Comparison of ENCODE assay signal across 9 cellular contexts in the genomic region with DNA sequence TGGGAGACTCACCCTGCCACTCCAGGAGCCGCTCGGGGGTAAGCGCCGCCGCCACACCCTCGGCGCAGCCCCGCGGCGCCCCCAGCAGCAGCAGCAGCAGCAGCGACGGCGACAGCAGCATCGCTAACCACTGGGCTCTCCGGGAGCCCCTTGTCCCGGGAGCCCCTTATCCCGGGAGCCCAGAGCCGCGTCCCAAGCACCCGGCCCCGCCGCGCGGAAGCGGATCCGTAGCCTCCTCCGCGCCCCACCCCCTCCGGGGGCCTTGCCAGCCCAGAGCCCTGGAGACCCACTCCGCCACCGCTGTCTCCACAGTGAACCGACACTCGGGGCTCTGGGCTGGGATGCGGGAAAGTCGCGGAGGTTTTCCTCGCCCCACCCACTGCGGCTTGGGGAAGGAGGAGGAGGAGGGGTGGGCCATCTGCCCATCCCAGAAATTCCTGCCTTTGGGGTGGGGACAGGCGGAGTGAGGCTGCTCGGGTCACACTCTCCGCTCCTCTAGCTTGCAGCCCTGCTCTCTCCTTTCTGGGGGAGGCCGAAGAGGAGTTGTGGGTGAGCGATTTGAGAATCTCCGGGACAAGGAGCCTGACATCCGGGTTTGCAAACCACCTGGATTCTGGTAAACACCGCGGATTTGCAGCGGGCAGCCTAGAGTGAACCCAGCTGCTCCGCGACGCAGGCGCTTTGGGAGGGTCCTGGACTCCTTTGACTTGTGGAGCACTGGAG. TPM values are rescaled to one million over a fixed set of nuclear protein-coding genes. Genes with fewer than 3 reads are reported as not detected.
DNase-seq lines count a peak whose midpoint lies in the region; ATAC-seq and TF ChIP-seq lines count a peak whose summit lies in the region.
"Had no signal": no experiment of that assay in that cellular context is flagged by ENCODE, and none has a peak within 500 bp of the region (broad histone marks: within the 10 kb centered on the region; RNA-seq: fewer than 3 reads in every experiment).

A gene (minus strand): TSS at position 333 of the 723 bp plus-strand sequence. CDS start 212 bp downstream, at position 121.

- H3K9me3 Mint-ChIP-seq in activated CD4-positive, alpha-beta T cell treated with anti-CD3 and anti-CD28 coated beads for 36 hours (ENCODE audit: low read depth), result no peaks in the 10 kb centered on the region

- peaks cover 46% of the 10 kb centered on the region for H3K27me3 Mint-ChIP-seq in activated CD4-positive, alpha-beta T cell treated with anti-CD3 and anti-CD28 coated beads for 36 hours

- peak; percentile 10 for TF ChIP-seq POLR2A in prostate gland (IDR thresholded peaks at IDR 0.05)

- 3% methylated on average over 52 of the region's 52 CpGs for WGBS in right cardiac atrium
- WGBS in prostate gland, result 1% methylated on average over 51 of the region's 52 CpGs

- POLR2A ChIA-PET in activated CD4-positive, alpha-beta T cell treated with anti-CD3 and anti-CD28 coated beads for 36 hours (lab: Charles Lee), result no interaction called here

- H3K4me1 ChIP-seq in ascending aorta, result peaks cover 0 to 19% of the 10 kb centered on the region in 2 donors
- H3K4me1 ChIP-seq in right cardiac atrium (ENCODE audit: control insufficient read depth, insufficient read depth, low read length), result peaks cover 2% of the 10 kb centered on the region
- H3K4me1 ChIP-seq in prostate gland (replicated peaks), result no peaks in the 10 kb centered on the region

- H3K4me1 Mint-ChIP-seq in activated CD4-positive, alpha-beta T cell treated with anti-CD3 and anti-CD28 coated beads for 36 hours, result no peaks in the 10 kb centered on the region

- peak within 1 kb of the TSS; percentile 65 for H3K27ac ChIP-seq in ascending aorta
- peak within 1 kb of the TSS; percentile 10 for H3K27ac ChIP-seq in right cardiac atrium (ENCODE audit: low read length)
- peak within 1 kb of the TSS in 1 of 2 donors; percentile 55 for H3K27ac ChIP-seq in prostate gland

- H3K36me3 Mint-ChIP-seq in activated CD4-positive, alpha-beta T cell treated with anti-CD3 and anti-CD28 coated beads for 36 hours (ENCODE audit: low read depth), result no peaks in the 10 kb centered on the region

- TF ChIP-seq CTCF in ascending aorta (IDR thresholded peaks at IDR 0.05) (no peak), prostate gland (IDR thresholded peaks at IDR 0.05) (no peak)

- H3K27ac Mint-ChIP-seq in activated CD4-positive, alpha-beta T cell treated with anti-CD3 and anti-CD28 coated beads for 36 hours, result no peak within 1 kb of the TSS

- peak within 1 kb of the TSS; percentile 66 to 90 for H3K4me3 ChIP-seq in ascending aorta
- peak within 1 kb of the TSS; percentile 85 for H3K4me3 ChIP-seq in right cardiac atrium (ENCODE audit: low read length)
- H3K4me3 ChIP-seq in prostate gland, result peak within 1 kb of the TSS; percentile 53 to 54

- no peaks in the 10 kb centered on the region for H3K36me3 ChIP-seq in ascending aorta
- H3K36me3 ChIP-seq in prostate gland, result no peaks in the 10 kb centered on the region

- H3K27me3 ChIP-seq in ascending aorta, result no peaks in the 10 kb centered on the region
- H3K27me3 ChIP-seq in right cardiac atrium (ENCODE audit: control insufficient read depth, insufficient read depth), result no peaks in the 10 kb centered on the region
- no peaks in the 10 kb centered on the region for H3K27me3 ChIP-seq in prostate gland (replicated peaks; ENCODE audit: insufficient read depth)

- peak within 1 kb of the TSS; percentile 59 for H3K4me3 Mint-ChIP-seq in activated CD4-positive, alpha-beta T cell treated with anti-CD3 and anti-CD28 coated beads for 36 hours

- H3K9me3 ChIP-seq in ascending aorta (no peaks in the 10 kb centered on the region), right cardiac atrium (ENCODE audit: control insufficient read depth, low read length) (no peaks in the 10 kb centered on the region), prostate gland (no peaks in the 10 kb centered on the region)

- peak; percentile 34 for DNase-seq in activated CD4-positive, alpha-beta T cell treated with anti-CD3 and anti-CD28 coated beads for 36 hours
- no peak for DNase-seq in activated CD4-positive, alpha-beta T cell treated with anti-CD3 and anti-CD28 coated beads for 4 hours
- peak in 1 of 2 donors; percentile 78 for DNase-seq in ascending aorta (ENCODE audit: low spot score in 2 of 2)
- DNase-seq in right cardiac atrium, result peak; percentile 65 to 88 (median 88)
- peak; percentile 28 for DNase-seq in prostate gland (ENCODE audit: low spot score)
- no peak for DNase-seq in DMS79 (lab: John Stamatoyannopoulos, UW)
- DNase-seq in amniotic stem cell (lab: John Stamatoyannopoulos, UW), result no peak

- intact Hi-C loops in activated CD4-positive, alpha-beta T cell treated with anti-CD3 and anti-CD28 coated beads for 36 hours (cut with DNase I, micrococcal nuclease), result no loop called here
- intact Hi-C loops in ascending aorta (cut with DNase I), result no loop called here
- intact Hi-C loops in right cardiac atrium (cut with DNase I), result no loop called here
- intact Hi-C loops in prostate gland (cut with DNase I), result no loop called here

- peak; percentile 58 for ATAC-seq in activated CD4-positive, alpha-beta T cell treated with anti-CD3 and anti-CD28 coated beads for 36 hours
- peak; percentile 81 to 85 for ATAC-seq in right cardiac atrium
- no peak for ATAC-seq in HG02571 (IDR thresholded peaks at IDR 0.05; ENCODE audit: unreplicated experiment)

- CTCF ChIA-PET in activated CD4-positive, alpha-beta T cell treated with anti-CD3 and anti-CD28 coated beads for 36 hours (lab: Charles Lee), result interaction anchor here (0.6 kb wide), 1 partner anchor 653 kb away, joined by 4 read pairs; no protein-coding TSS in a partner anchor

RNA-seq across cellular contexts. Expression of the gene that starts here (rescaled TPM):
- total RNA-seq in activated CD4-positive, alpha-beta T cell treated with anti-CD3 and anti-CD28 coated beads for 36 hours, result under 1 TPM in 1 of 2 experiments, not detected in 1; 0.02 TPM
- 9.3 TPM for total RNA-seq in ascending aorta
- 1 to 10 TPM; 4.1 to 5.9 (median 5.1) TPM for total RNA-seq in right cardiac atrium
- 1.8 TPM for polyA plus RNA-seq in right cardiac atrium
- 10 to 100 TPM in 1 of 2 donors, 1 to 10 TPM in 1; 8.1 to 10.5 TPM for total RNA-seq in prostate gland
- total RNA-seq: activated CD8-positive, alpha-beta memory T cell treated with anti-CD3 and anti-CD28 coated beads for 36 hours had no signal

Comparison
In these comparisons a context has a peak if more than half of its experiments do, and no peak if none do; other contexts are left out.
1. RNA of the gene that starts here (total RNA-seq): 8.1 to 10.5 TPM in prostate gland, 9.3 TPM in ascending aorta (single experiment) and 4.1 to 5.9 TPM in right cardiac atrium; 0.02 TPM in activated CD4-positive, alpha-beta T cell treated with anti-CD3 and anti-CD28 coated beads for 36 hours; every median in the first group is over 4 times any median in the second.
2. Peak in DNase-seq and ATAC-seq in activated CD4-positive, alpha-beta T cell treated with anti-CD3 and anti-CD28 coated beads for 36 hours; RNA of the gene not detected or under 1 TPM.
3. DNase-seq: peak in right cardiac atrium (3 of 3) and prostate gland (single experiment); none in activated CD4-positive, alpha-beta T cell treated with anti-CD3 and anti-CD28 coated beads for 4 hours (0 of 2), DMS79 (single experiment) and amniotic stem cell (single experiment).
4. Peak in every context shown above with its lines, with median percentiles within 50 percentile points of each other: H3K4me3 ChIP-seq.